26 cellular contexts compared by ENCODE assay signal in genomic region chr22:47376322-47376700, GRCh38.
DNase-seq lines count a peak whose midpoint lies in the region; ATAC-seq, FAIRE-seq and TF ChIP-seq lines count a peak whose summit lies in the region.
"Had no signal": no experiment of that assay in that cellular context is flagged by ENCODE, and none has a peak within 500 bp of the region (broad histone marks: within the 10 kb centered on the region; RNA-seq: fewer than 3 reads in every experiment).

No MANE protein-coding gene starts in this region.

- H3K9me3 ChIP-seq in right lobe of liver (no peaks in the 10 kb centered on the region), HepG2 (ENCODE audit: low read length) (no peaks in the 10 kb centered on the region), lower lobe of right lung (no peaks in the 10 kb centered on the region), sigmoid colon (no peaks in the 10 kb centered on the region)
- H3K9me3 ChIP-seq: A549 had no signal

- H3K9me3 Mint-ChIP-seq in type B pancreatic cell, result peaks cover 10% of the 10 kb centered on the region

- no peak overlapping the region for H3K27ac Mint-ChIP-seq in type B pancreatic cell
- H3K27ac Mint-ChIP-seq: CD4-positive, alpha-beta T cell; CD8-positive, alpha-beta memory T cell had no signal

- TF ChIP-seq RAD21 in HepG2 (CRISPR knock-in tag; IDR thresholded peaks at IDR 0.05), result no peak

- no peaks in the 10 kb centered on the region for H3K27me3 ChIP-seq in right lobe of liver
- peaks cover 4 to 22% of the 10 kb centered on the region in 2 experiments; a peak in 3 of 5 replicates for H3K27me3 ChIP-seq in HepG2 (ENCODE audit: control insufficient read depth in 1 of 2, insufficient read depth in 2 of 2, low read length in 2 of 2)
- H3K27me3 ChIP-seq in lower lobe of right lung (ENCODE audit: low read depth), result no peaks in the 10 kb centered on the region
- H3K27me3 ChIP-seq in sigmoid colon, result peaks cover 0 to 25% (median 2%) of the 10 kb centered on the region in 3 donors
- H3K27me3 ChIP-seq: BE2C; BLaER1 treated with 17β-estradiol and CSF1 and Interleukin-3, amounts not matched to agents 10 nM and 100 nM had no signal

- no peaks in the 10 kb centered on the region for H3K79me2 ChIP-seq in HepG2 (ENCODE audit: insufficient read depth, low read length)

- no peak for ATAC-seq in right lobe of liver
- no peak for ATAC-seq in HepG2
- ATAC-seq in lower lobe of right lung, result no peak
- ATAC-seq in HG03469 (IDR thresholded peaks at IDR 0.05; ENCODE audit: unreplicated experiment), result no peak
- ATAC-seq in HG03565 (IDR thresholded peaks at IDR 0.05; ENCODE audit: unreplicated experiment), result no peak
- ATAC-seq: A549, GM12878 had no signal

- no peak overlapping the region for H3K4me2 ChIP-seq in HepG2 (ENCODE audit: low read depth, low read length)
- H3K4me2 ChIP-seq: A549; BLaER1 treated with 17β-estradiol and CSF1 and Interleukin-3, amounts not matched to agents 10 nM and 100 nM had no signal

- in situ Hi-C loops in HepG2 (cut with HindIII; ENCODE audit: extremely low pct_ligation_motif_present, low pct_unique_long_range_greater_than_20kb), result no loop called here

- DNase-seq in right lobe of liver (peak in 2 of 3 donors; percentile 2 to 17), HepG2 (ENCODE audit: low spot score) (no peak), lower lobe of right lung (peak; percentile 24), sigmoid colon (peak; percentile 4), type B pancreatic cell (ENCODE audit: extremely low spot score, unreplicated experiment) (no peak)
- DNase-seq: ACHN; AML-193; BE2C; CD4-positive, alpha-beta T cell; CD8-positive, alpha-beta memory T cell; DMS 273 treated with DMSO at 0.1 percent for 48 hours; DMS79; EL; GDM1; GM23248; H7; HCEC 1CT had no signal

- H3K36me3 ChIP-seq in right lobe of liver (no peaks in the 10 kb centered on the region), HepG2 (replicated peaks in 1 of 2; ENCODE audit: control insufficient read depth in 1 of 2, insufficient read depth in 2 of 2, low read length in 2 of 2) (no peaks in the 10 kb centered on the region), lower lobe of right lung (no peaks in the 10 kb centered on the region), sigmoid colon (no peaks in the 10 kb centered on the region)
- H3K36me3 ChIP-seq: BE2C; BLaER1 treated with 17β-estradiol and CSF1 and Interleukin-3, amounts not matched to agents 10 nM and 100 nM had no signal

- H3K4me3 Mint-ChIP-seq in type B pancreatic cell, result no peak overlapping the region
- H3K4me3 Mint-ChIP-seq: CD14-positive monocyte; CD4-positive, alpha-beta T cell; CD8-positive, alpha-beta memory T cell had no signal

- TF ChIP-seq EP300 in HepG2 (IDR thresholded peaks at IDR 0.05; ENCODE audit: low read depth in 2 of 2, low read length in 2 of 2) (no peak), HepG2 (CRISPR knock-in tag; IDR thresholded peaks at IDR 0.05; ENCODE audit: borderline replicate concordance) (no peak), sigmoid colon (IDR thresholded peaks at IDR 0.05) (no peak)

- no TSS peak for BruUV-seq in HepG2 (replicated peaks; lab: Mats Ljungman, UMichigan)

- no peak overlapping the region for H3K9ac ChIP-seq in HepG2 (ENCODE audit: insufficient read depth, low read depth, low read length)
- H3K9ac ChIP-seq: BLaER1 treated with 17β-estradiol and CSF1 and Interleukin-3, amounts not matched to agents 10 nM and 100 nM; GM23248 had no signal

- H2AFZ ChIP-seq in HepG2 (ENCODE audit: low read length), result no peak overlapping the region
- H2AFZ ChIP-seq: GM23248 had no signal

- H3K27me3 Mint-ChIP-seq in type B pancreatic cell, result no peaks in the 10 kb centered on the region
- H3K27me3 Mint-ChIP-seq: CD4-positive, alpha-beta T cell had no signal

- H3K4me1 ChIP-seq in right lobe of liver (no peaks in the 10 kb centered on the region), HepG2 (ENCODE audit: insufficient read depth, low read length) (no peaks in the 10 kb centered on the region), lower lobe of right lung (no peaks in the 10 kb centered on the region), sigmoid colon (no peaks in the 10 kb centered on the region)
- H3K4me1 ChIP-seq: A549; BE2C; BLaER1 treated with 17β-estradiol and CSF1 and Interleukin-3, amounts not matched to agents 10 nM and 100 nM had no signal

- no peak for FAIRE-seq in HepG2 (lab: Jason Lieb, UNC)
- FAIRE-seq: A549, D721Med, GM12878, GM19239, H1 had no signal

- POLR2A ChIA-PET in HepG2 (lab: Yijun Ruan, JAX), result no interaction called here

- H3K4me3 ChIP-seq in right lobe of liver (no peak overlapping the region), HepG2 (replicated peaks in 1 of 3; ENCODE audit: insufficient read depth in 1 of 3, low read depth in 2 of 3, low read length in 3 of 3) (no peak overlapping the region), lower lobe of right lung (no peak overlapping the region), sigmoid colon (no peak overlapping the region)
- H3K4me3 ChIP-seq: A549; BLaER1 treated with 17β-estradiol and CSF1 and Interleukin-3, amounts not matched to agents 10 nM and 100 nM; GM12878; GM23248 had no signal

- no peaks in the 10 kb centered on the region for H3K36me3 Mint-ChIP-seq in type B pancreatic cell
- H3K36me3 Mint-ChIP-seq: CD14-positive monocyte had no signal

- no peak for TF ChIP-seq CTCF in right lobe of liver (IDR thresholded peaks at IDR 0.05)
- TF ChIP-seq CTCF in HepG2 (CRISPR knock-in tag; IDR thresholded peaks at IDR 0.05), result no peak
- no peak for TF ChIP-seq CTCF in lower lobe of right lung (IDR thresholded peaks at IDR 0.05)
- no peak for TF ChIP-seq CTCF in sigmoid colon (IDR thresholded peaks at IDR 0.05)
- TF ChIP-seq CTCF in type B pancreatic cell (conservative IDR thresholded peaks at IDR 0.05), result no peak

- no peak overlapping the region for H3K27ac ChIP-seq in right lobe of liver
- no peak overlapping the region for H3K27ac ChIP-seq in HepG2 (ENCODE audit: extremely low read length, insufficient read depth, low read length)
- H3K27ac ChIP-seq in lower lobe of right lung, result no peak overlapping the region
- no peak overlapping the region for H3K27ac ChIP-seq in sigmoid colon
- H3K27ac ChIP-seq: A549; BLaER1 treated with 17β-estradiol and CSF1 and Interleukin-3, amounts not matched to agents 10 nM and 100 nM; GM23248 had no signal

- CTCF ChIA-PET in HepG2 (lab: Yijun Ruan, JAX; ENCODE audit: low intra/inter-chr PET ratio, low total read pairs), result no interaction called here

- no peak for TF ChIP-seq POLR2A in right lobe of liver (IDR thresholded peaks at IDR 0.05)
- no peak for TF ChIP-seq POLR2A in HepG2 (IDR thresholded peaks at IDR 0.05; ENCODE audit: insufficient read depth in 1 of 2, low read depth in 2 of 2, low read length in 2 of 2)
- TF ChIP-seq POLR2A in sigmoid colon (IDR thresholded peaks at IDR 0.05), result no peak

- intact Hi-C loops in right lobe of liver (cut with DNase I) (no loop called here), HepG2 (cut with micrococcal nuclease; ENCODE audit: unreplicated experiment) (no loop called here), lower lobe of right lung (cut with DNase I) (no loop called here), sigmoid colon (cut with DNase I) (no loop called here)

- WGBS in right lobe of liver (ENCODE audit: insufficient coverage, low coverage, low lambda C conversion rate, missing lambda C conversion rate), result 67% methylated on average over 2 of the region's 7 CpGs
- 62% methylated on average over 7 of the region's 7 CpGs for WGBS in HepG2 (ENCODE audit: low lambda C conversion rate)
- 87 to 92% methylated on average over 7 of the region's 7 CpGs for WGBS in sigmoid colon, 2 donors

- H4K20me1 ChIP-seq in HepG2 (ENCODE audit: insufficient read depth, low read length), result no peaks in the 10 kb centered on the region
- H4K20me1 ChIP-seq: BLaER1 treated with 17β-estradiol and CSF1 and Interleukin-3, amounts not matched to agents 10 nM and 100 nM had no signal

- no peaks in the 10 kb centered on the region for H3K4me1 Mint-ChIP-seq in type B pancreatic cell (ENCODE audit: unreplicated experiment)
- H3K4me1 Mint-ChIP-seq: CD14-positive monocyte had no signal

TF ChIP-seq in HepG2, 621 proteins besides CTCF, POLR2A, EP300 and RAD21:
- TF ChIP-seq ERF (CRISPR knock-in tag; IDR thresholded peaks at IDR 0.05) (no peak), ZNF784 (CRISPR knock-in tag; IDR thresholded peaks at IDR 0.05; ENCODE audit: borderline replicate concordance) (no peak), XBP1 (CRISPR knock-in tag; IDR thresholded peaks at IDR 0.05) (no peak), ATF7 (IDR thresholded peaks at IDR 0.05) (no peak), ATF7 (CRISPR knock-in tag; IDR thresholded peaks at IDR 0.05) (no peak), SIX1 (CRISPR knock-in tag; IDR thresholded peaks at IDR 0.05; ENCODE audit: borderline replicate concordance) (no peak), ZNF501 (CRISPR knock-in tag; IDR thresholded peaks at IDR 0.05) (no peak), POGZ (CRISPR knock-in tag; IDR thresholded peaks at IDR 0.05) (no peak), THAP11 (CRISPR knock-in tag; IDR thresholded peaks at IDR 0.05) (no peak), PCBP2 (optimal IDR thresholded peaks at IDR 0.05; ENCODE audit: low read depth, low read length, poor library complexity, severe bottlenecking) (no peak), ZNF484 (CRISPR knock-in tag; IDR thresholded peaks at IDR 0.05; ENCODE audit: borderline replicate concordance, low read depth) (no peak), PRMT3 (CRISPR knock-in tag; IDR thresholded peaks at IDR 0.05; ENCODE audit: borderline replicate concordance, low read depth) (no peak), TAF15 (IDR thresholded peaks at IDR 0.05; ENCODE audit: low read depth, low read length, poor library complexity, severe bottlenecking) (no peak), ARHGAP35 (CRISPR knock-in tag; IDR thresholded peaks at IDR 0.05; ENCODE audit: borderline replicate concordance) (no peak), MZF1 (CRISPR knock-in tag; IDR thresholded peaks at IDR 0.05; ENCODE audit: borderline replicate concordance) (no peak)

Comparison
In these comparisons a context has a peak if more than half of its experiments do, and no peak if none do; other contexts are left out.
1. DNase-seq: peak in right lobe of liver (2 of 3), lower lobe of right lung (single experiment) and sigmoid colon (single experiment); none in HepG2 (single experiment) and type B pancreatic cell (single experiment).